ENCODE assay signal across 8 cellular contexts in the genomic region with DNA sequence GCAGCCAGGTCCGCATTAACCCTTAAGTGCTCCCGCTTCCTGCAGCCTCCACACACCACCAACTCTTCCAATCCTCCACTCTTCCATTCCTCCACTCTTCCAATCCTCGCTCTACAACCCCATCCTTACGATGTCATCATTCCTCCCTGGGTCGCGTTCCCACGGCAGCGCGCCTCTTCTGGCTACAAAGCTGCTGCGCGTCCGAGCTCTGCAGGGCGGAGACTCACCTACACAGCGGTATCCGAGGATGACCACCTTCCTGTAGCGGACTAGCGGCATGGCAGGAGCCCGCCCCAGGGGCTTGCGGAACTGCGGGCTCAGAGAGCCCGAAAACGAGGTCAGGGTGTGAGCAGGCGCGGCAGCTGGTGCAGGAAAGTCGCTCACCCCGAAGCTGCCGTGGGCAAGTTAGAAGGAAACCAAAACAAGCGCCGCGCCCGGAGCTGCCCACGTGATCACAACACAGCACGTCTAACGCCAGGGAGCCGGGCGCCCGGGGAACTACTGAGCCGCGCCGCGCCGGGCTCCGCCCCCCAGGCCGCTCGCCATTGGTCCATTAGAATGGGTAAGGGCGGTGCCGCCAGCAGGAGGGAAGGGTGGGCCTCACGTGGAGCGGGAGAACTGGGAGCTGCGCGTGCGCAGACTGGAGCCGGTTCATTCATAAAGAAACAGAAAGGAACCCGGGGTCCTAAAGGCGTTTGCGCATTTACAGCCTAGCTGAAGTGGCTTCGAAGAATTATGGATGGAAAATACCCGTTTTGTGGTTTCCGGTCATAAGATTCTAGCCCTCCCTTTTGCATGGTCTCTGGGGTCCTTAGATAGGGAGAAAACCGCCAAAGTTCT. TPM values are rescaled to one million over a fixed set of nuclear protein-coding genes. Genes with fewer than 3 reads are reported as not detected.
DNase-seq lines count a peak whose midpoint lies in the region; FAIRE-seq and TF ChIP-seq lines count a peak whose summit lies in the region.

A gene with protein sequence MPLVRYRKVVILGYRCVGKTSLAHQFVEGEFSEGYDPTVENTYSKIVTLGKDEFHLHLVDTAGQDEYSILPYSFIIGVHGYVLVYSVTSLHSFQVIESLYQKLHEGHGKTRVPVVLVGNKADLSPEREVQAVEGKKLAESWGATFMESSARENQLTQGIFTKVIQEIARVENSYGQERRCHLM (minus strand): TSS at position 473 of the 840 bp plus-strand sequence. CDS start 194 bp downstream, at position 279.

- intact Hi-C loops in testis (cut with DNase I; ENCODE audit: low total_unique reads), result no loop called here

- H3K27me3 Mint-ChIP-seq in HFFc6 (ENCODE audit: insufficient read depth), result peaks cover 2% of the 10 kb centered on the region; the same call in 1 of the 2 replicates

- WGBS in testis, 2 donors, result 0 to 1% methylated on average over 59 to 60 of the region's 60 CpGs

- H3K27me3 ChIP-seq in SJSA1 (replicated peaks), result no peaks in the 10 kb centered on the region
- no peaks in the 10 kb centered on the region for H3K27me3 ChIP-seq in testis

- peaks cover 10% of the 10 kb centered on the region for H3K4me1 ChIP-seq in SJSA1 (replicated peaks)
- no peaks in the 10 kb centered on the region for H3K4me1 ChIP-seq in testis

- FAIRE-seq in frontal cortex (lab: Jason Lieb, UNC), result no peak

- H3K36me3 Mint-ChIP-seq in HFFc6 (ENCODE audit: low read depth), result no peaks in the 10 kb centered on the region

- H3K27ac ChIP-seq in SJSA1 (peak within 1 kb of the TSS; percentile 40), testis (peak within 1 kb of the TSS in 1 of 2 donors; percentile 69)

- H3K9me3 ChIP-seq in SJSA1 (replicated peaks), result no peaks in the 10 kb centered on the region
- H3K9me3 ChIP-seq in testis, result no peaks in the 10 kb centered on the region

- DNase-seq in HFFc6 (peak; percentile 95), MV-4-11 (lab: John Stamatoyannopoulos, UW) (peak; percentile 98), SJSA1 (ENCODE audit: low read depth in 1 of 2, low spot score in 2 of 2) (peak; percentile 96 to 99), frontal cortex (ENCODE audit: low spot score in 2 of 2) (peak; percentile 89 to 96), occipital lobe (lab: John Stamatoyannopoulos, UW) (peak; percentile 95), testis (peak; percentile 99)
- DNase-seq in activated naive CD4-positive, alpha-beta T cell (lab: John Stamatoyannopoulos, UW), result peak; percentile 93 to 98 (median 97)

- H3K4me3 ChIP-seq in GM08714 (ENCODE audit: low read length), result peak within 1 kb of the TSS; percentile 77
- H3K4me3 ChIP-seq in SJSA1, result peak within 1 kb of the TSS; percentile 55
- peak within 1 kb of the TSS; percentile 70 to 76 for H3K4me3 ChIP-seq in testis

- H3K27ac Mint-ChIP-seq in HFFc6, result peak within 1 kb of the TSS; percentile 92

- peaks cover 19% of the 10 kb centered on the region for H3K4me1 Mint-ChIP-seq in HFFc6 (ENCODE audit: low read depth)

- TF ChIP-seq POLR2A in testis (IDR thresholded peaks at IDR 0.05), result no peak

- H3K36me3 ChIP-seq in SJSA1, result no peaks in the 10 kb centered on the region
- H3K36me3 ChIP-seq in testis (ENCODE audit: low read depth, missing control alignments), result no peaks in the 10 kb centered on the region

- TF ChIP-seq CTCF in HFFc6 (IDR thresholded peaks at IDR 0.05), result peak; percentile 40
- no peak for TF ChIP-seq CTCF in testis (IDR thresholded peaks at IDR 0.05)

- H3K9me3 Mint-ChIP-seq in HFFc6, result no peaks in the 10 kb centered on the region

- peak within 1 kb of the TSS; percentile 99 for H3K4me3 Mint-ChIP-seq in HFFc6

RNA-seq across cellular contexts. Expression of the gene that starts here (rescaled TPM):
- 1 to 10 TPM in 1 of 6 experiments, under 1 TPM in 5; 0.60 to 1.6 (median 0.86) TPM for total RNA-seq in HFFc6 (2021; fragmentation: NEBNext Ultra II Directional; extraction: Animal tissue kit (Norgen Biotek cat#: 25700))
- 0.34 and 2.5 TPM in 2 replicates for total RNA-seq in SJSA1 (2014; rRNA removed; shearing (Covaris generic))
- total RNA-seq in frontal cortex (1.2 TPM), occipital lobe (0.78 TPM), testis (1 to 10 TPM; 1.7 to 5.9 TPM)
- polyA plus RNA-seq in testis (ENCODE audit: insufficient read depth, low read depth, low replicate concordance), result 1.5 TPM

Comparison
In these comparisons a context has a peak if more than half of its experiments do, and no peak if none do; other contexts are left out.
1. Peak in DNase-seq in occipital lobe; RNA of the gene not detected or under 1 TPM.